1 cellular context compared by ENCODE assay signal in genomic region chr7:51369228-51369627, GRCh38. TPM values are rescaled to one million over a fixed set of nuclear protein-coding genes. Genes with fewer than 3 reads are reported as not detected.
"Had no signal": no experiment of that assay in that cellular context is flagged by ENCODE, and none has a peak within 500 bp of the region (broad histone marks: within the 10 kb centered on the region; RNA-seq: fewer than 3 reads in every experiment).

No MANE protein-coding gene starts in this region.

RNA-seq across cellular contexts. Expression of gene COBL, which starts 52.6 kb away (rescaled TPM):
- total RNA-seq: natural killer cell had no signal
